ENCODE assay signal across 26 cellular contexts in the genomic region with DNA sequence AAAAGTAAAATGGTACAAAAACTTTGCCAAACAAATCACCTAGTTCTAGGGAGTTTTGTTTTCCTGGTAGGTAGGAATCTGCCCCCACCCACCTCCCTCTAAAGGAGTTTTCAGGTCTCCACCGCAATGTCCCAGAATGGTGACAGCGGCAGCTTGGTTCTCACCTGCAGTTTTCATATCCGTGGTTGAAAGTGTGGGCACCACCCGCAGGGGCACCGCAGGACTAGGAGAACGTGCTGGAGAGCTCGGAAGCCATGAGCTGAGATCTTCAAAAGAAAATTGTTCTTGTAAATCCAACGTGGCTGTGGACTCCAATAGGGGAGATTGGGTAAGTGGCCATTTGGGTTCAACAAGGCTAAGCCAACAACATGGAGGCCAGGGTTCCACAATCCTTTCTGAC.
"Had no signal": no experiment of that assay in that cellular context is flagged by ENCODE, and none has a peak within 500 bp of the region (broad histone marks: within the 10 kb centered on the region; RNA-seq: fewer than 3 reads in every experiment).

No MANE protein-coding gene starts in this region.

- H3K4me3 ChIP-seq: stomach, suprapubic skin, testis, thoracic aorta, thyroid gland, tibial artery, tibial nerve, transverse colon, upper lobe of left lung, upper lobe of right lung, uterus, vagina had no signal

- H3K9me3 ChIP-seq: stomach, suprapubic skin, testis, thoracic aorta, thyroid gland, tibial artery, tibial nerve, transverse colon, upper lobe of left lung, upper lobe of right lung, uterus, vagina had no signal

- H3K36me3 ChIP-seq: uterus had no signal

- ATAC-seq: stimulated activated effector memory CD8-positive, alpha-beta T cell treated with anti-CD3 and anti-CD28 coated beads, Interleukin-12 subunit alpha, Interleukin-12 subunit beta, amount 100 ng/mL, for 72 hours; stimulated activated memory B cell treated with anti-CD40 and anti-IgM and Interleukin-4, amounts not matched to agents 10 μg/mL and 1 μg/mL and 100 μg/mL, for 72 hours; stimulated activated naive B cell treated with anti-CD40 and anti-IgM and Interleukin-4, amounts not matched to agents 10 μg/mL and 1 μg/mL and 100 μg/mL, for 72 hours; stimulated activated naive CD8-positive, alpha-beta T cell treated with anti-CD3 and anti-CD28 coated beads, Interleukin-15, amount 100 ng/mL, for 72 hours; stimulated activated naive CD8-positive, alpha-beta T cell treated with anti-CD3 and anti-CD28 coated beads, Interleukin-15, Interleukin-2, amounts not matched to agents 100 U/mL and 50 U/mL, for 24 hours; upper lobe of right lung had no signal

- DNase-seq: stimulated activated CD4-positive, alpha-beta T cell treated with anti-CD3 and anti-CD28 coated beads, Interleukin-2, amount 100 ng/mL, for 48 hours; stimulated activated CD4-positive, alpha-beta T cell treated with anti-CD3 and anti-CD28 coated beads, Interleukin-4, amount 100 ng/mL, for 1 hour; stimulated activated CD4-positive, alpha-beta T cell treated with anti-CD3 and anti-CD28 coated beads, Interleukin-4, amount 100 ng/mL, for 24 hours; stimulated activated CD4-positive, alpha-beta T cell treated with anti-CD3 and anti-CD28 coated beads, Interleukin-4, amount 100 ng/mL, for 4 hours; stimulated activated CD8-positive, alpha-beta memory T cell treated with anti-CD3 and anti-CD28 coated beads, Interleukin-4, amount 100 ng/mL, for 48 hours; stimulated activated naive B cell treated with anti-CD40 and anti-IgM and Interleukin-4, amounts not matched to agents 10 μg/mL and 1 μg/mL and 100 μg/mL, for 72 hours; stimulated activated naive CD4-positive, alpha-beta T cell; stimulated activated naive CD4-positive, alpha-beta T cell treated with Interleukin-2 at 50 U/mL for 16 hours; stimulated activated naive CD8-positive, alpha-beta T cell treated with anti-CD3 and anti-CD28 coated beads, Interleukin-15, amount 100 ng/mL, for 72 hours; stimulated activated naive CD8-positive, alpha-beta T cell treated with anti-CD3 and anti-CD28 coated beads, Interleukin-15, Interleukin-2, amounts not matched to agents 100 U/mL and 50 U/mL, for 24 hours; stomach; substantia nigra; testis; thyroid gland; tibial artery; transverse colon; trophoblast cell; upper lobe of left lung; upper lobe of right lung; uterus had no signal

- H3K4me1 ChIP-seq: stomach, suprapubic skin, testis, thyroid gland, tibial artery, tibial nerve, transverse colon, upper lobe of left lung, upper lobe of right lung, uterus, vagina had no signal

- H3K27me3 ChIP-seq: stomach, suprapubic skin, testis, thyroid gland, tibial artery, tibial nerve, transverse colon, upper lobe of left lung, upper lobe of right lung, uterus, vagina had no signal

- H3K27ac ChIP-seq: stomach, suprapubic skin, testis, thoracic aorta, thyroid gland, tibial artery, tibial nerve, transverse colon, upper lobe of left lung, upper lobe of right lung, uterus, vagina had no signal
